Comparison of ENCODE assay signal across 8 cellular contexts in genomic region chr20:63857751-63858392, GRCh38. TPM values are rescaled to one million over a fixed set of nuclear protein-coding genes. Genes with fewer than 3 reads are reported as not detected.
DNase-seq lines count a peak whose midpoint lies in the region; ATAC-seq and TF ChIP-seq lines count a peak whose summit lies in the region.
"Had no signal": no experiment of that assay in that cellular context is flagged by ENCODE, and none has a peak within 500 bp of the region (broad histone marks: within the 10 kb centered on the region; RNA-seq: fewer than 3 reads in every experiment).

No MANE protein-coding gene starts in this region.

- H3K4me1 ChIP-seq in SK-N-SH (ENCODE audit: control insufficient read depth in 1 of 2, insufficient read depth in 2 of 2, low read depth in 1 of 2, low read length in 1 of 2) (peaks cover 0 to 52% of the 10 kb centered on the region in 2 experiments; a peak in 1 of 4 replicates), hepatocyte (ENCODE audit: insufficient read depth) (peaks cover 36% of the 10 kb centered on the region), thyroid gland (peaks cover 27 to 69% of the 10 kb centered on the region in 2 donors), BE2C (peaks cover 22% of the 10 kb centered on the region)

- ATAC-seq in HG02852 (IDR thresholded peaks at IDR 0.05; ENCODE audit: unreplicated experiment), result no peak

- H3K79me2 ChIP-seq in SK-N-SH (ENCODE audit: insufficient read depth), result no peaks in the 10 kb centered on the region
- no peaks in the 10 kb centered on the region for H3K79me2 ChIP-seq in hepatocyte

- H3K36me3 ChIP-seq in SK-N-SH (replicated peaks in 1 of 2; ENCODE audit: control insufficient read depth in 1 of 2, insufficient read depth in 2 of 2, low read length in 1 of 2) (peaks cover 0 to 13% of the 10 kb centered on the region in 2 experiments), hepatocyte (replicated peaks; ENCODE audit: insufficient read depth, low read depth) (no peaks in the 10 kb centered on the region), thyroid gland (peaks cover 0 to 7% of the 10 kb centered on the region in 2 donors), BE2C (no peaks in the 10 kb centered on the region)

- POLR2A ChIA-PET in SK-N-SH (lab: Yijun Ruan, JAX), result no interaction called here

- H3F3A ChIP-seq in SK-N-SH (replicated peaks; ENCODE audit: insufficient read depth), result no peaks in the 10 kb centered on the region

- CTCF ChIA-PET in SK-N-SH (lab: Yijun Ruan, JAX), result interaction anchor here (1.0 to 2.3 kb wide), 5 partner anchors 38 to 116 kb away, joined by 3 to 11 read pairs (median 3); no protein-coding TSS in a partner anchor

- TF ChIP-seq CTCF in SK-N-SH (IDR thresholded peaks at IDR 0.05) (no peak), hepatocyte (IDR thresholded peaks at IDR 0.05; ENCODE audit: poor library complexity) (no peak), thyroid gland (IDR thresholded peaks at IDR 0.05) (no peak), BE2C (IDR thresholded peaks at IDR 0.05; ENCODE audit: low read depth, low read length) (no peak)

- no peak for TF ChIP-seq EP300 in SK-N-SH (IDR thresholded peaks at IDR 0.05; ENCODE audit: borderline replicate concordance in 1 of 2, low read depth in 1 of 2, low read length in 1 of 2)

- DNase-seq in SK-N-SH (peak; percentile 78), hepatocyte (ENCODE audit: low spot score) (no peak), thyroid gland (no peak), BE2C (no peak), NCI-H1436 (lab: John Stamatoyannopoulos, UW) (no peak)
- DNase-seq: NCI-H2029 had no signal

- no peaks in the 10 kb centered on the region for H3K27me3 ChIP-seq in SK-N-SH (ENCODE audit: insufficient read depth)
- peaks cover 23% of the 10 kb centered on the region for H3K27me3 ChIP-seq in hepatocyte
- H3K27me3 ChIP-seq in thyroid gland, result no peaks in the 10 kb centered on the region
- no peaks in the 10 kb centered on the region for H3K27me3 ChIP-seq in BE2C

- H3K4me2 ChIP-seq in SK-N-SH (no peak overlapping the region), hepatocyte (peak overlapping the region; percentile 27)

- no peak for TF ChIP-seq POLR2A in thyroid gland (IDR thresholded peaks at IDR 0.05)

- no peaks in the 10 kb centered on the region for H3K9me3 ChIP-seq in SK-N-SH
- H3K9me3 ChIP-seq in hepatocyte (ENCODE audit: low read depth), result no peaks in the 10 kb centered on the region
- H3K9me3 ChIP-seq in thyroid gland, result no peaks in the 10 kb centered on the region
- no peaks in the 10 kb centered on the region for H3K9me3 ChIP-seq in BE2C

- intact Hi-C loops in thyroid gland (cut with DNase I), result no loop called here

- H4K20me1 ChIP-seq in SK-N-SH (ENCODE audit: insufficient read depth) (no peaks in the 10 kb centered on the region), hepatocyte (ENCODE audit: insufficient read depth, poor library complexity, severe bottlenecking) (no peaks in the 10 kb centered on the region)

- WGBS in SK-N-SH (ENCODE audit: low lambda C conversion rate), result 57% methylated on average over 12 of the region's 14 CpGs
- WGBS in hepatocyte (ENCODE audit: low lambda C conversion rate, missing lambda C conversion rate), result 54% methylated on average over 11 of the region's 14 CpGs
- WGBS in thyroid gland, 2 donors, result 26 to 53% methylated on average over 11 of the region's 14 CpGs

- no peak for TF ChIP-seq RAD21 in SK-N-SH (IDR thresholded peaks at IDR 0.05; ENCODE audit: low read length)

- H3K9me2 ChIP-seq in SK-N-SH, result no peaks in the 10 kb centered on the region
- H3K9me2 ChIP-seq in hepatocyte (replicated peaks; ENCODE audit: insufficient read depth), result no peaks in the 10 kb centered on the region

- no peak overlapping the region for H3K4me3 ChIP-seq in SK-N-SH (ENCODE audit: low read depth in 2 of 2, low read length in 1 of 2)
- no peak overlapping the region for H3K4me3 ChIP-seq in hepatocyte
- no peak overlapping the region for H3K4me3 ChIP-seq in thyroid gland (replicated peaks in 1 of 3)
- H3K4me3 ChIP-seq in BE2C (ENCODE audit: low read depth, low read length), result no peak overlapping the region

- H3K9ac ChIP-seq in SK-N-SH, result no peak overlapping the region

- H3K27ac ChIP-seq in SK-N-SH (ENCODE audit: low read depth in 2 of 2, low read length in 1 of 2) (peak overlapping the region in 1 of 2 experiments; percentile 76; a peak in 2 of 4 replicates), hepatocyte (peak overlapping the region; percentile 40), thyroid gland (peak overlapping the region in 2 of 3 donors; percentile 33 to 39)

- H2AFZ ChIP-seq in SK-N-SH (ENCODE audit: low read depth) (no peak overlapping the region), hepatocyte (no peak overlapping the region)

TF ChIP-seq in SK-N-SH, 30 proteins besides CTCF, POLR2A, EP300 and RAD21:
- TF ChIP-seq TEAD4 (IDR thresholded peaks at IDR 0.05; ENCODE audit: borderline replicate concordance, insufficient read depth) (no peak), CHD2 (IDR thresholded peaks at IDR 0.05; ENCODE audit: low read length, partially characterized antibody) (no peak), SIN3A (IDR thresholded peaks at IDR 0.05; ENCODE audit: borderline replicate concordance, low read depth, low read length) (no peak), POLR2AphosphoS5 (IDR thresholded peaks at IDR 0.05; ENCODE audit: low read depth, low read length) (no peak), SMC3 (IDR thresholded peaks at IDR 0.05; ENCODE audit: low read depth, low read length) (no peak), USF1 (IDR thresholded peaks at IDR 0.05; ENCODE audit: borderline replicate concordance, low read depth) (no peak), NFIC (IDR thresholded peaks at IDR 0.05; ENCODE audit: borderline replicate concordance) (no peak), GATA2 (CRISPR knock-in tag; IDR thresholded peaks at IDR 0.05) (no peak), MXI1 (IDR thresholded peaks at IDR 0.05; ENCODE audit: low read depth, low read length) (no peak), YY1 (IDR thresholded peaks at IDR 0.05; ENCODE audit: low read depth) (no peak), GABPA (IDR thresholded peaks at IDR 0.05; ENCODE audit: low read depth) (no peak), JUND (IDR thresholded peaks at IDR 0.05) (no peak), FOXM1 (IDR thresholded peaks at IDR 0.05; ENCODE audit: low read depth) (no peak), MEF2A (IDR thresholded peaks at IDR 0.05; ENCODE audit: borderline replicate concordance, low read depth) (no peak), TCF12 (IDR thresholded peaks at IDR 0.05) (no peak), ELF1 (IDR thresholded peaks at IDR 0.05) (no peak), TAF1 (IDR thresholded peaks at IDR 0.05; ENCODE audit: borderline replicate concordance, low read depth, low read length) (no peak), RFX5 (IDR thresholded peaks at IDR 0.05; ENCODE audit: low read length) (no peak)
- TF ChIP-seq, protein P1, sequence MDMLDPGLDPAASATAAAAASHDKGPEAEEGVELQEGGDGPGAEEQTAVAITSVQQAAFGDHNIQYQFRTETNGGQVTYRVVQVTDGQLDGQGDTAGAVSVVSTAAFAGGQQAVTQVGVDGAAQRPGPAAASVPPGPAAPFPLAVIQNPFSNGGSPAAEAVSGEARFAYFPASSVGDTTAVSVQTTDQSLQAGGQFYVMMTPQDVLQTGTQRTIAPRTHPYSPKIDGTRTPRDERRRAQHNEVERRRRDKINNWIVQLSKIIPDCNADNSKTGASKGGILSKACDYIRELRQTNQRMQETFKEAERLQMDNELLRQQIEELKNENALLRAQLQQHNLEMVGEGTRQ (IDR thresholded peaks at IDR 0.05; ENCODE audit: borderline replicate concordance, low read depth, low read length), result no peak
- TF ChIP-seq, protein P2, sequence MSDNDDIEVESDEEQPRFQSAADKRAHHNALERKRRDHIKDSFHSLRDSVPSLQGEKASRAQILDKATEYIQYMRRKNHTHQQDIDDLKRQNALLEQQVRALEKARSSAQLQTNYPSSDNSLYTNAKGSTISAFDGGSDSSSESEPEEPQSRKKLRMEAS (IDR thresholded peaks at IDR 0.05; ENCODE audit: low read depth), result no peak

RNA-seq across cellular contexts. Expression of gene ABHD16B, which starts 3.4 kb away (rescaled TPM):
- polyA plus RNA-seq in SK-N-SH (2012; rRNA removed) (not detected in 2 replicates), hepatocyte (0.68 and 0.95 TPM in 2 replicates)
- polyA plus RNA-seq in SK-N-SH (2012; cell fraction: cytosol; rRNA removed), result not detected in 2 replicates
- not detected in 2 replicates for polyA plus RNA-seq in SK-N-SH (2012; cell fraction: nucleus; rRNA removed)
- total RNA-seq in hepatocyte (not detected in 2 replicates), thyroid gland (not detected)
- polyA plus RNA-seq in BE2C (2012; ENCODE audit: insufficient read depth, insufficient read length, low read depth), result 9.8 TPM
- total RNA-seq: mononuclear cell had no signal

RNA-seq across cellular contexts. Expression of gene TPD52L2, which starts 7.2 kb away (rescaled TPM):
- polyA plus RNA-seq in SK-N-SH (2012; rRNA removed) (137 and 161 TPM in 2 replicates), hepatocyte (93.8 and 98.1 TPM in 2 replicates)
- 108 and 143 TPM in 2 replicates for polyA plus RNA-seq in SK-N-SH (2012; cell fraction: cytosol; rRNA removed)
- 139 and 148 TPM in 2 replicates for polyA plus RNA-seq in SK-N-SH (2012; cell fraction: nucleus; rRNA removed)
- total RNA-seq in hepatocyte (83.2 and 86.2 TPM in 2 replicates), thyroid gland (10 to 100 TPM; 69.4 to 93.3 (median 89.6) TPM)
- polyA plus RNA-seq in BE2C (2012; ENCODE audit: insufficient read depth, insufficient read length, low read depth), result 173 TPM

RNA-seq across cellular contexts. Expression of gene ZBTB46, which starts 26.8 kb away (rescaled TPM):
- polyA plus RNA-seq in SK-N-SH (2012; rRNA removed) (0.11 and 0.15 TPM in 2 replicates), hepatocyte (2.0 and 3.2 TPM in 2 replicates)
- polyA plus RNA-seq in SK-N-SH (2012; cell fraction: cytosol; rRNA removed), result 0.10 and 0.26 TPM in 2 replicates
- polyA plus RNA-seq in SK-N-SH (2012; cell fraction: nucleus; rRNA removed), result 0.43 and 0.71 TPM in 2 replicates
- total RNA-seq in hepatocyte (4.0 and 5.2 TPM in 2 replicates), thyroid gland (10 to 100 TPM; 15.9 to 39.9 (median 27.7) TPM)
- 3.7 TPM for polyA plus RNA-seq in BE2C (2012; ENCODE audit: insufficient read depth, insufficient read length, low read depth)

RNA-seq across cellular contexts. Expression of gene DNAJC5, which starts 37.1 kb away (rescaled TPM):
- polyA plus RNA-seq in SK-N-SH (2012; rRNA removed), result 24.2 and 26.2 TPM in 2 replicates
- 13.7 and 19.3 TPM in 2 replicates for polyA plus RNA-seq in SK-N-SH (2012; cell fraction: cytosol; rRNA removed)
- polyA plus RNA-seq in SK-N-SH (2012; cell fraction: nucleus; rRNA removed), result 25.6 and 26.2 TPM in 2 replicates
- 34.0 and 39.6 TPM in 2 replicates for total RNA-seq in hepatocyte
- 6.6 and 10.2 TPM in 2 replicates for polyA plus RNA-seq in hepatocyte
- total RNA-seq in thyroid gland, result 10 to 100 TPM; 38.4 to 87.4 (median 75.1) TPM
- polyA plus RNA-seq in BE2C (2012; ENCODE audit: insufficient read depth, insufficient read length, low read depth), result 67.9 TPM
